In the genomic region with DNA sequence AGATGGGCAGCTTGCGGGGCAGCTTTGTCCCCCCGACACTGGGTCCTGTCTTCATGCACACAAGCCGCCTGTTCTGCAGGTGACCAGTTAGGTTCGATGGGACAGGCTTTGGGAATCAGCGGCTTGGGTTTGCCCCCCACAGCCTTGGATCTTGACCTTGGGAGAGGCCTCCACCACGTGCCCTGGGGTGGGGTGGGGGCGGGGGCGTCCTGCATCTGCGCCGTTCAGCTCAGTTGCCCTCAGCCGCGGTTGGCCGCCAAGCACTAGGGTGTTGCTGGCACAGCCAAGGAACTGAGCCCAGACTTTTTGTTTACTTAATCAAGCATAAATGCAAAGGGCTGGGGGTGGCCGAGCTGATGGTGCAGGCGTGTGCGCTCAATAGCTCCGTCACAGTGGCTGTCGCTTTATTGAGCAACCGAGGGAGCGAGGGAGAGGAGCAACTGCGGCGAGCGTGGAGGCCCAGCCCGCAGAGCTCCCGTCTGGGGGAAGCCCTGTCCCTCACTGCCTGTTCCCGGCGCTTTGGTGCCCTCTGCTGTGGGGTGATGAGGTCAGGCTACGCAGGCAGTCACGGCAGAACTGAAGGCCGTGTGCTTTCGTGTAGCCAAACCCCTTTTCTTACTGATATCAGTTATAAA, we compare ENCODE assay signal across 8 cellular contexts. TPM values are rescaled to one million over a fixed set of nuclear protein-coding genes. Genes with fewer than 3 reads are reported as not detected.
A peak's percentile ranks its signal among the peaks of the same experiment; 100 is the strongest.
DNase-seq lines count a peak whose midpoint lies in the region; ATAC-seq and TF ChIP-seq lines count a peak whose summit lies in the region.

No MANE protein-coding gene starts in this region.

- H3K4me3 ChIP-seq in uterus: no peak overlapping the region

- no peak overlapping the region for H3K27ac ChIP-seq in uterus

- H3K36me3 Mint-ChIP-seq in activated naive CD4-positive, alpha-beta T cell treated with anti-CD3 and anti-CD28 coated beads, Interleukin-2, amount 50 U/mL, for 72 hours: peaks cover 0 to 5% of the 10 kb centered on the region in 2 donors

- H3K27me3 ChIP-seq in uterus: no peaks in the 10 kb centered on the region

- no peaks in the 10 kb centered on the region for H3K9me3 ChIP-seq in uterus

- DNase-seq in GM04504 (ENCODE audit: low read depth) (peak; percentile 65), NCI-H1092 (lab: John Stamatoyannopoulos, UW) (peak; percentile 71), SW 1271 (lab: John Stamatoyannopoulos, UW) (peak; percentile 40 to 57), Right ventricle myocardium superior (peak; percentile 92), putamen (ENCODE audit: low spot score) (peak; percentile 73), uterus (peak; percentile 65 to 67)
- peak; percentile 78 to 85 for DNase-seq in activated naive CD4-positive, alpha-beta T cell treated with anti-CD3 and anti-CD28 coated beads, Interleukin-2, amount 50 U/mL, for 72 hours (ENCODE audit: low spot score in 2 of 2)

- ATAC-seq in activated naive CD4-positive, alpha-beta T cell treated with anti-CD3 and anti-CD28 coated beads, Interleukin-2, amount 50 U/mL, for 72 hours: peak; percentile 91 to 92
- ATAC-seq in Right ventricle myocardium superior (ENCODE audit: poor library complexity) (peak; percentile 98), GM18519 (IDR thresholded peaks at IDR 0.05; ENCODE audit: low FRiP score, unreplicated experiment) (no peak)

- no peaks in the 10 kb centered on the region for H3K36me3 ChIP-seq in uterus

- H3K4me1 ChIP-seq in uterus: peaks cover 0 to 6% of the 10 kb centered on the region in 2 donors

- TF ChIP-seq CTCF in uterus (IDR thresholded peaks at IDR 0.05): peak; percentile 62 to 73 (median 66)

- peak overlapping the region in 1 of 2 donors; percentile 55 for H3K27ac Mint-ChIP-seq in activated naive CD4-positive, alpha-beta T cell treated with anti-CD3 and anti-CD28 coated beads, Interleukin-2, amount 50 U/mL, for 72 hours

- intact Hi-C loops in Right ventricle myocardium superior (cut with DNase I) (loop anchor here (2.0 to 10.0 kb wide), 3 partner anchors 47 to 224 kb away; no protein-coding TSS in a partner anchor), uterus (cut with DNase I; ENCODE audit: low total_unique reads) (loop anchor here (5.0 kb wide), 2 partner anchors 84 to 219 kb away; no protein-coding TSS in a partner anchor)

- no peak for TF ChIP-seq POLR2A in uterus (IDR thresholded peaks at IDR 0.05)

- peaks cover 1 to 2% of the 10 kb centered on the region in 2 donors for H3K9me3 Mint-ChIP-seq in activated naive CD4-positive, alpha-beta T cell treated with anti-CD3 and anti-CD28 coated beads, Interleukin-2, amount 50 U/mL, for 72 hours

RNA-seq across cellular contexts. Expression of a gene that starts 33.9 kb away (rescaled TPM):
- under 1 TPM in 1 of 2 donors, not detected in 1; 0.37 TPM for total RNA-seq in activated naive CD4-positive, alpha-beta T cell treated with anti-CD3 and anti-CD28 coated beads, Interleukin-2, amount 50 U/mL, for 72 hours
- total RNA-seq in Right ventricle myocardium superior (0.08 TPM), uterus (1 to 10 TPM in 1 of 4 donors, under 1 TPM in 1, not detected in 2; 0.27 to 1.1 TPM)
